ENCODE assay signal across 26 cellular contexts in genomic region chr2:215906458-215906857, GRCh38.
"Had no signal": no experiment of that assay in that cellular context is flagged by ENCODE, and none has a peak within 500 bp of the region (broad histone marks: within the 10 kb centered on the region; RNA-seq: fewer than 3 reads in every experiment).

No MANE protein-coding gene starts in this region.

- H3K4me3 Mint-ChIP-seq: dendritic cell treated with granulocyte-macrophage colony-stimulating factor and Interleukin-4, amounts not matched to agents 40 ng/mL and 50 ng/mL, for 4 days; natural killer cell; stimulated activated naive B cell treated with anti-CD40 and anti-IgM and Interleukin-4, amounts not matched to agents 10 μg/mL and 1 μg/mL and 100 μg/mL, for 72 hours; stimulated activated naive CD8-positive, alpha-beta T cell treated with anti-CD3 and anti-CD28 coated beads, Interleukin-15, Interleukin-2, amounts not matched to agents 100 ng/mL and 50 ng/mL, for 24 hours had no signal

- H3K79me2 ChIP-seq: hepatocyte had no signal

- H3K27ac ChIP-seq: colonic mucosa, foreskin keratinocyte, gastroesophageal sphincter, heart left ventricle, hepatocyte, ovary, psoas muscle, right lobe of liver, thoracic aorta, tibial nerve, upper lobe of left lung, uterus had no signal

- H3K4me2 ChIP-seq: hepatocyte had no signal

- H3K9me3 ChIP-seq: colonic mucosa, gastroesophageal sphincter, ovary, psoas muscle, right lobe of liver, thoracic aorta, upper lobe of left lung, uterus had no signal

- H3K9me3 Mint-ChIP-seq: dendritic cell treated with granulocyte-macrophage colony-stimulating factor and Interleukin-4, amounts not matched to agents 40 ng/mL and 50 ng/mL, for 4 days; natural killer cell; stimulated activated naive B cell treated with anti-CD40 and anti-IgM and Interleukin-4, amounts not matched to agents 10 μg/mL and 1 μg/mL and 100 μg/mL, for 72 hours; stimulated activated naive CD8-positive, alpha-beta T cell treated with anti-CD3 and anti-CD28 coated beads, Interleukin-15, Interleukin-2, amounts not matched to agents 100 ng/mL and 50 ng/mL, for 24 hours had no signal

- H2AFZ ChIP-seq: hepatocyte had no signal

- H3K36me3 Mint-ChIP-seq: natural killer cell; stimulated activated naive B cell treated with anti-CD40 and anti-IgM and Interleukin-4, amounts not matched to agents 10 μg/mL and 1 μg/mL and 100 μg/mL, for 72 hours had no signal

- H3K4me1 ChIP-seq: colonic mucosa, foreskin keratinocyte, gastroesophageal sphincter, psoas muscle, right lobe of liver, tibial nerve, upper lobe of left lung, uterus had no signal

- H3K4me1 Mint-ChIP-seq: natural killer cell had no signal

- H3K36me3 ChIP-seq: colonic mucosa, gastroesophageal sphincter, heart left ventricle, ovary, right lobe of liver, thoracic aorta, tibial nerve, upper lobe of left lung, uterus had no signal

- H3K27me3 ChIP-seq: colonic mucosa, gastroesophageal sphincter, heart left ventricle, hepatocyte, ovary, right lobe of liver, tibial nerve, upper lobe of left lung, uterus had no signal

- H3K27ac Mint-ChIP-seq: dendritic cell treated with granulocyte-macrophage colony-stimulating factor and Interleukin-4, amounts not matched to agents 40 ng/mL and 50 ng/mL, for 4 days; natural killer cell; stimulated activated naive B cell treated with anti-CD40 and anti-IgM and Interleukin-4, amounts not matched to agents 10 μg/mL and 1 μg/mL and 100 μg/mL, for 72 hours; stimulated activated naive CD8-positive, alpha-beta T cell treated with anti-CD3 and anti-CD28 coated beads, Interleukin-15, Interleukin-2, amounts not matched to agents 100 ng/mL and 50 ng/mL, for 24 hours had no signal

- H3K4me3 ChIP-seq: colonic mucosa, gastroesophageal sphincter, heart left ventricle, hepatocyte, lung, ovary, psoas muscle, right lobe of liver, thoracic aorta, tibial nerve, upper lobe of left lung, uterus had no signal

- DNase-seq: colonic mucosa; effector memory CD4-positive, alpha-beta T cell; foreskin keratinocyte; heart left ventricle; kidney; natural killer cell; occipital lobe; ovary; posterior cingulate gyrus; psoas muscle; retina; right lobe of liver; small intestine; stimulated activated CD4-positive, alpha-beta T cell treated with anti-CD3 and anti-CD28 coated beads, Interleukin-15, amount 100 ng/mL, for 24 hours; stimulated activated CD4-positive, alpha-beta T cell treated with anti-CD3 and anti-CD28 coated beads, Interleukin-2, amount 100 ng/mL, for 48 hours; stimulated activated naive B cell treated with anti-CD40 and anti-IgM and Interleukin-4, amounts not matched to agents 10 μg/mL and 1 μg/mL and 100 μg/mL, for 72 hours; upper lobe of left lung; uterus had no signal

- ATAC-seq: foreskin keratinocyte; gastroesophageal sphincter; heart left ventricle; left lobe of liver; natural killer cell; psoas muscle; right lobe of liver; stimulated activated naive B cell treated with anti-CD40 and anti-IgM and Interleukin-4, amounts not matched to agents 10 μg/mL and 1 μg/mL and 100 μg/mL, for 72 hours had no signal
